13 cellular contexts compared by ENCODE assay signal in the genomic region with DNA sequence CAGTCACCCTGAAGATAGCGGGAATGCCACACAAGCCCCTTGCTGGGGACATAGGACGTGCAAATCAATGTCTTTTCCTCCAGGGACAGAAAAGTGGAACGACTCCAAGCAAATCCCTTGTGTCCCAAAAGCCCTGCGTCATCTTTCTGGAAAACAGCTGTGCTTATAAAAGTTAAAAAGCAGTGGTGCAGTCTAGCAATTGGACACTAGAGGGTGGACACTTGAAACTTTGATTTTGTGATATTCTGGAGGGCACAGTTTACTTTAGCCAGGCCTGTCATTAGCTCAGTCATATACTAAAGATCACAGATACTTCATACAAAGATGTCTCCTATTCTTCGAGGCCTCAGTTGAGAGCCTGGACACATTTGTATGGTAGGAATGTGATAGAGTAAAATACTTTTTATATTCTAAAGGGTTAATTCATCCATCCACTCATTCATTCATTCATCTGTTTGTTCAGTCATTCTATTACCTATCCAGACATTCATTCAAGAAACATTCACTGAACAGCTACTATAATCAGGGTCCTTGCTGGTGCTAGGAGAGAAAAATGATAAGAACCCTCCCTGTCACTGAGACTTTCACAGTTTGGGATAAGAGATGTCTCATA.
A peak's percentile ranks its signal among the peaks of the same experiment; 100 is the strongest.
DNase-seq lines count a peak whose midpoint lies in the region; TF ChIP-seq lines count a peak whose summit lies in the region.
"Had no signal": no experiment of that assay in that cellular context is flagged by ENCODE, and none has a peak within 500 bp of the region (broad histone marks: within the 10 kb centered on the region; RNA-seq: fewer than 3 reads in every experiment).

No MANE protein-coding gene starts in this region.

- no peak overlapping the region for H3K4me3 ChIP-seq in OCI-LY3 (ENCODE audit: low read length)
- H3K4me3 ChIP-seq in epithelial cell of esophagus (ENCODE audit: low read length) = no peak overlapping the region
- no peak overlapping the region for H3K4me3 ChIP-seq in smooth muscle cell
- no peak overlapping the region for H3K4me3 ChIP-seq in OCI-LY7 (ENCODE audit: low read depth, low read length, poor library complexity, severe bottlenecking)
- H3K4me3 ChIP-seq: gastroesophageal sphincter had no signal

- CTCF ChIA-PET in OCI-LY7 (lab: Charles Lee; ENCODE audit: unreplicated experiment) = no interaction called here

- H3K36me3 ChIP-seq in OCI-LY3 (replicated peaks; ENCODE audit: low read depth, low read length) (no peaks in the 10 kb centered on the region), smooth muscle cell (ENCODE audit: low read depth) (no peaks in the 10 kb centered on the region), OCI-LY7 (ENCODE audit: insufficient read depth, low read length) (no peaks in the 10 kb centered on the region)
- H3K36me3 ChIP-seq: gastroesophageal sphincter had no signal

- H3K4me2 ChIP-seq in OCI-LY3 (ENCODE audit: low read length) (no peak overlapping the region), smooth muscle cell (no peak overlapping the region), OCI-LY7 (ENCODE audit: low read length) (no peak overlapping the region)

- H3K9ac ChIP-seq in OCI-LY3 (ENCODE audit: low read length) (no peak overlapping the region), smooth muscle cell (ENCODE audit: low read depth) (no peak overlapping the region)

- peak; percentile 23 for TF ChIP-seq CTCF in OCI-LY3 (IDR thresholded peaks at IDR 0.05; ENCODE audit: low read depth, low read length)
- peak; percentile 40 for TF ChIP-seq CTCF in epithelial cell of esophagus (IDR thresholded peaks at IDR 0.05; ENCODE audit: insufficient read depth, low read depth, low read length, missing control alignments)
- peak; percentile 43 for TF ChIP-seq CTCF in smooth muscle cell (IDR thresholded peaks at IDR 0.05; ENCODE audit: borderline replicate concordance, insufficient read depth, poor library complexity, severe bottlenecking)
- no peak; the same call in 1 of the 2 replicates for TF ChIP-seq CTCF in OCI-LY7 (conservative IDR thresholded peaks at IDR 0.05; ENCODE audit: low read length)

- no peaks in the 10 kb centered on the region for H3K79me2 ChIP-seq in OCI-LY3 (ENCODE audit: low read length)
- H3K79me2 ChIP-seq in smooth muscle cell (ENCODE audit: low read depth) = no peaks in the 10 kb centered on the region
- no peaks in the 10 kb centered on the region for H3K79me2 ChIP-seq in OCI-LY7 (ENCODE audit: insufficient read depth, low read depth, low read length)

- H2AFZ ChIP-seq in OCI-LY3 (ENCODE audit: low read depth, low read length) = no peak overlapping the region
- no peak overlapping the region for H2AFZ ChIP-seq in smooth muscle cell (ENCODE audit: low read depth)
- H2AFZ ChIP-seq in OCI-LY7 (ENCODE audit: low read length) = no peak overlapping the region

- no peaks in the 10 kb centered on the region; the same call in 1 of the 2 replicates for H3K4me1 ChIP-seq in OCI-LY3 (ENCODE audit: low read length)
- H3K4me1 ChIP-seq in smooth muscle cell (ENCODE audit: low read depth) = no peaks in the 10 kb centered on the region
- no peaks in the 10 kb centered on the region for H3K4me1 ChIP-seq in OCI-LY7 (ENCODE audit: insufficient read depth, low read length, poor library complexity, severe bottlenecking)
- H3K4me1 ChIP-seq: gastroesophageal sphincter had no signal

- DNase-seq in NCI-H82 (lab: John Stamatoyannopoulos, UW) = peak; percentile 30
- no peak for DNase-seq in NCI-H82 treated with DMSO at 0.1 percent for 48 hours (lab: John Stamatoyannopoulos, UW; ENCODE audit: unreplicated experiment)
- DNase-seq in epithelial cell of esophagus (ENCODE audit: low read depth) = peak; percentile 5
- no peak for DNase-seq in smooth muscle cell (lab: John Stamatoyannopoulos, UW; ENCODE audit: unreplicated experiment)
- no peak for DNase-seq in posterior cingulate gyrus
- no peak for DNase-seq in OCI-LY7 (ENCODE audit: low spot score)
- no peak for DNase-seq in GF-D8 (lab: John Stamatoyannopoulos, UW)
- DNase-seq: ACHN; activated naive CD4-positive, alpha-beta T cell treated with anti-CD3 and anti-CD28 coated beads for 36 hours; NCI-H524 treated with DMSO at 0.1 percent for 48 hours; stimulated activated CD4-positive, alpha-beta T cell treated with anti-CD3 and anti-CD28 coated beads, Interleukin-4, amount 100 ng/mL, for 24 hours had no signal

- H3K9me3 ChIP-seq in OCI-LY3 (ENCODE audit: insufficient read depth, low read length) (no peaks in the 10 kb centered on the region), smooth muscle cell (replicated peaks; ENCODE audit: low read depth) (no peaks in the 10 kb centered on the region), OCI-LY7 (ENCODE audit: low read length) (no peaks in the 10 kb centered on the region)

- no peaks in the 10 kb centered on the region for H4K20me1 ChIP-seq in OCI-LY3 (ENCODE audit: insufficient read depth, low read length)
- no peaks in the 10 kb centered on the region for H4K20me1 ChIP-seq in smooth muscle cell (ENCODE audit: low read depth)
- H4K20me1 ChIP-seq in OCI-LY7 (ENCODE audit: insufficient read depth, low read length) = no peaks in the 10 kb centered on the region

- H3K27ac ChIP-seq in OCI-LY3 (ENCODE audit: low read length) = no peak overlapping the region
- no peak overlapping the region for H3K27ac ChIP-seq in smooth muscle cell (ENCODE audit: low read depth)
- H3K27ac ChIP-seq in OCI-LY7 (ENCODE audit: low read depth, low read length, poor library complexity, severe bottlenecking) = no peak overlapping the region
- H3K27ac ChIP-seq: gastroesophageal sphincter had no signal

- H3F3A ChIP-seq in smooth muscle cell (ENCODE audit: low read depth) = no peaks in the 10 kb centered on the region

- BruUV-seq in OCI-LY7 (replicated peaks; lab: Mats Ljungman, UMichigan) = no TSS peak

- WGBS in smooth muscle cell (ENCODE audit: low lambda C conversion rate) = 72% methylated on average over 5 of the region's 5 CpGs

- H3K9me2 ChIP-seq in OCI-LY7 (ENCODE audit: insufficient read depth, low read length) = no peaks in the 10 kb centered on the region

- intact Hi-C loops in posterior cingulate gyrus (cut with DNase I) (no loop called here), OCI-LY7 (cut with micrococcal nuclease; ENCODE audit: unreplicated experiment) (no loop called here)

- H3K27me3 ChIP-seq in OCI-LY3 (ENCODE audit: low read depth, low read length) (peaks cover 80% of the 10 kb centered on the region), smooth muscle cell (ENCODE audit: low read depth) (peaks cover 12% of the 10 kb centered on the region)

- POLR2A ChIA-PET in OCI-LY7 (lab: Charles Lee) = no interaction called here

Comparison
In these comparisons a context has a peak if more than half of its experiments do, and no peak if none do; other contexts are left out.
1. DNase-seq: peak in NCI-H82 (single experiment) and epithelial cell of esophagus (single experiment); none in NCI-H82 treated with DMSO at 0.1 percent for 48 hours (single experiment), smooth muscle cell (single experiment), posterior cingulate gyrus (0 of 10), OCI-LY7 (single experiment) and GF-D8 (single experiment).